ENCODE assay signal across 8 cellular contexts in the genomic region with DNA sequence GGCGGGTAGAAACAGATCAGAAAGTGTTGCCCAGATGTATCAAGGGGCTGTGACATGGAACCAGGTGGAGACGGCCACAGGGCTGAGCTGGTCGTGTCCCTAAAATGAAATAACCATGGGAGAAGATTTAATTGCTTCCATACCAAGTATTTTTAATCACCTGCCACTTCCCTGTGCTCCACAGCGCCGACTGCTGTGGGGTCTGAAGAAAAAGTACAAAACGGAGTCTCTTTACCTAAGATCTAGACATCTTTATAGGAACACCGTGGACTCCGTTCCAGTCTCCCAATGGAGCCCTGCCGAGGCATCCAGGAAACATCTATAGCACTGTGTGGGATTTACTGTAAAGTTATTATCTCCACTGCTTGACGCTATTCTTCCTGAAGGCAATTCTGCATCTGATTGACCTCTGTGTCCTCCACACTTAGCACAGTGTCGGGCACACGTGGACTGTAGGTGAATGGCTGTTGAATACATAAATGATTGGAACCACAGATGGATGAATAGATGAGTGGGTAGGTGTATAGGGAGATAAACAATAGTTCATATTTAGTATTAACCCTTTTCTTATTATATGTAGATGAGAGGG. TPM values are rescaled to one million over a fixed set of nuclear protein-coding genes. Genes with fewer than 3 reads are reported as not detected.
A peak's percentile ranks its signal among the peaks of the same experiment; 100 is the strongest.
DNase-seq lines count a peak whose midpoint lies in the region; ATAC-seq, FAIRE-seq and TF ChIP-seq lines count a peak whose summit lies in the region.

No MANE protein-coding gene starts in this region.

- TF ChIP-seq CTCF in AG04449 (IDR thresholded peaks at IDR 0.05; ENCODE audit: insufficient read depth, low read length, missing control alignments) (peak; percentile 16), RWPE2 (IDR thresholded peaks at IDR 0.05; ENCODE audit: poor library complexity, severe bottlenecking) (peak; percentile 60), epithelial cell of proximal tubule (conservative IDR thresholded peaks at IDR 0.05; ENCODE audit: low read depth, low read length) (peak; percentile 70), ovary (IDR thresholded peaks at IDR 0.05) (no peak)

- H3K4me1 ChIP-seq in RWPE2 (ENCODE audit: insufficient read depth, poor library complexity, severe bottlenecking) (no peaks in the 10 kb centered on the region), ovary (ENCODE audit: insufficient read depth) (peaks cover 4% of the 10 kb centered on the region)

- no peak for DNase-seq in AG04449 (ENCODE audit: low read depth, low spot score)
- no peak for DNase-seq in GM18507 (ENCODE audit: extremely low spot score, insufficient read length, low read depth)
- DNase-seq in RWPE2 (ENCODE audit: low spot score): no peak
- no peak for DNase-seq in epithelial cell of proximal tubule (ENCODE audit: low read depth)
- DNase-seq in stimulated activated CD8-positive, alpha-beta memory T cell treated with anti-CD3 and anti-CD28 coated beads, Interleukin-2, amount 100 ng/mL, for 48 hours (ENCODE audit: low read depth in 2 of 2): peak; percentile 2 to 10
- no peak for DNase-seq in ovary

- H3K27ac ChIP-seq in RWPE2 (ENCODE audit: poor library complexity, severe bottlenecking) (no peak overlapping the region), ovary (no peak overlapping the region)

- H3K36me3 ChIP-seq in RWPE2 (ENCODE audit: low read depth): no peaks in the 10 kb centered on the region
- H3K36me3 ChIP-seq in ovary: no peaks in the 10 kb centered on the region

- no peaks in the 10 kb centered on the region for H3K9me3 ChIP-seq in RWPE2 (ENCODE audit: severe bottlenecking)
- H3K9me3 ChIP-seq in ovary: no peaks in the 10 kb centered on the region

- no peak for TF ChIP-seq EP300 in ovary (IDR thresholded peaks at IDR 0.05)

- CTCF ChIA-PET in AG04449 (lab: Yijun Ruan, JAX): interaction anchor here (1.0 to 2.2 kb wide), 7 partner anchors 7 to 143 kb away, joined by 3 to 9 read pairs (median 3); no protein-coding TSS in a partner anchor

- no peaks in the 10 kb centered on the region for H3K27me3 ChIP-seq in RWPE2 (ENCODE audit: insufficient read depth, poor library complexity, severe bottlenecking)
- H3K27me3 ChIP-seq in ovary: no peaks in the 10 kb centered on the region

- POLR2A ChIA-PET in AG04449 (lab: Yijun Ruan, JAX): no interaction called here

- intact Hi-C loops in ovary (cut with DNase I): no loop called here

- FAIRE-seq in GM18507 (lab: Jason Lieb, UNC): peak; percentile 53

- TF ChIP-seq POLR2A in ovary (IDR thresholded peaks at IDR 0.05): no peak

- 0 out of 3 replicates have a peak, but pooled peaks have one; percentile 40 for ATAC-seq in RWPE2 (ENCODE audit: low read depth)
- no peak for ATAC-seq in GM18861 (IDR thresholded peaks at IDR 0.05; ENCODE audit: unreplicated experiment)
- no peak for ATAC-seq in GM19395 (IDR thresholded peaks at IDR 0.05; ENCODE audit: unreplicated experiment)

- H3K4me3 ChIP-seq in AG04449 (ENCODE audit: low read depth, low read length) (no peak overlapping the region), RWPE2 (ENCODE audit: severe bottlenecking) (no peak overlapping the region), epithelial cell of proximal tubule (ENCODE audit: low read depth, low read length) (no peak overlapping the region), ovary (no peak overlapping the region)

- WGBS in ovary, 3 donors: 65 to 67% (median 67%) methylated on average over 12 of the region's 12 CpGs

RNA-seq across cellular contexts. Expression of a gene that starts 21.6 kb away (rescaled TPM):
- total RNA-seq in epithelial cell of proximal tubule (59.9 and 101 TPM in 2 replicates), ovary (100 to 1,000 TPM in 4 of 7 donors, 10 to 100 TPM in 3; 70.1 to 134 (median 103) TPM)
- polyA plus RNA-seq in ovary: 100 to 1,000 TPM; 132 to 151 TPM

Comparison
In these comparisons a context has a peak if more than half of its experiments do, and no peak if none do; other contexts are left out.
1. DNase-seq: peak in stimulated activated CD8-positive, alpha-beta memory T cell treated with anti-CD3 and anti-CD28 coated beads, Interleukin-2, amount 100 ng/mL, for 48 hours (2 of 2); none in AG04449 (single experiment), GM18507 (single experiment), RWPE2 (single experiment), epithelial cell of proximal tubule (single experiment) and ovary (0 of 5).
2. CTCF ChIP-seq: peak in AG04449 (single experiment), RWPE2 (single experiment) and epithelial cell of proximal tubule (single experiment); none in ovary (0 of 3).